8 cellular contexts compared by ENCODE assay signal in the genomic region with DNA sequence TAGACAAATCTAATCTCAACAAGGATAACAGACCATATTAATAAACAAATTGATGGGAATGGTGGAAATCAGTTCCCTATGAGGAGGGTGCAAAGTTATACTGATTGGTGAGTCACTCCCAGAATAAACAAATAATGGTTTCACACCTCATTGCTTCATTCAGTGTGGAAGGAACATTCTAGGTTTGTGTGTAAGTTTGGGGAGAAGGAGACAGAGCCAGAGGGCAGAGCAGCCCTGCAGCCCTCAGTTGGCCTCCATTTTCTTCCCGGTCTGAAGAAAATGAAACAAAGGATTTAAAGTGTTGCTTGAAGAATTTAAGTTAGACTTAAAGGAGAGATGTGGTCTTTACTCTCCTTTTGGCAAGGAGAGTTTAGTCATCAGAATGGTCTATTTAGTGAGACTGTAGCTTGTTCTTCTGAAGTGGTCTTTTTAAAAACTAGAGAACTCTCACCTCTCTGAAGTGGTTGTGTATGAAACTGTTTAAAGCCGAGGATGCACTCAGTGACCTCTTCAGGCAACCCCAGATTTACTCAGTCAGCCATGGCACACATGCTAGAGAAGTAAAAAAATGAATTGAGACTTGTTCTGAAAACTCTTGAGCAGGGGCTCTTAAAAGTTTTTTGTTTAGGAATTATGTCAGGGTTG. TPM values are rescaled to one million over a fixed set of nuclear protein-coding genes. Genes with fewer than 3 reads are reported as not detected.
A peak's percentile ranks its signal among the peaks of the same experiment; 100 is the strongest.
DNase-seq lines count a peak whose midpoint lies in the region; ATAC-seq and TF ChIP-seq lines count a peak whose summit lies in the region.

No MANE protein-coding gene starts in this region.

- intact Hi-C loops in activated B cell treated with CpG ODN at 0.5 μM for 24 hours (cut with micrococcal nuclease): loop anchor here (1.0 to 10.0 kb wide), 4 partner anchors 19 to 187 kb away; no protein-coding TSS in a partner anchor
- intact Hi-C loops in head of caudate nucleus (cut with DNase I): no loop called here

- H3K4me3 Mint-ChIP-seq in activated T-cell treated with anti-CD3 and anti-CD28 coated beads, Interleukin-2, amount 50 U/mL, for 4 hours: no peak overlapping the region
- H3K4me3 Mint-ChIP-seq in activated B cell treated with CpG ODN at 0.5 μM for 24 hours: no peak overlapping the region
- peak overlapping the region in 1 of 2 donors; percentile 61 for H3K4me3 Mint-ChIP-seq in stimulated activated naive CD8-positive, alpha-beta T cell treated with anti-CD3 and anti-CD28 coated beads, Interleukin-15, amount 100 ng/mL, for 72 hours

- H3K36me3 Mint-ChIP-seq in activated T-cell treated with anti-CD3 and anti-CD28 coated beads, Interleukin-2, amount 50 U/mL, for 4 hours (ENCODE audit: insufficient read depth): peaks cover 49% of the 10 kb centered on the region
- H3K36me3 Mint-ChIP-seq in activated B cell treated with CpG ODN at 0.5 μM for 24 hours (ENCODE audit: low read depth): peaks cover 57% of the 10 kb centered on the region

- peaks cover 19% of the 10 kb centered on the region for H3K4me1 Mint-ChIP-seq in activated T-cell treated with anti-CD3 and anti-CD28 coated beads, Interleukin-2, amount 50 U/mL, for 4 hours (ENCODE audit: low read depth)
- H3K4me1 Mint-ChIP-seq in activated B cell treated with CpG ODN at 0.5 μM for 24 hours: peaks cover 20% of the 10 kb centered on the region
- H3K4me1 Mint-ChIP-seq in stimulated activated naive CD8-positive, alpha-beta T cell treated with anti-CD3 and anti-CD28 coated beads, Interleukin-15, amount 100 ng/mL, for 72 hours: peaks cover 60% of the 10 kb centered on the region

- no peaks in the 10 kb centered on the region for H3K27me3 Mint-ChIP-seq in activated T-cell treated with anti-CD3 and anti-CD28 coated beads, Interleukin-2, amount 50 U/mL, for 4 hours (ENCODE audit: low read depth)
- no peaks in the 10 kb centered on the region for H3K27me3 Mint-ChIP-seq in activated B cell treated with CpG ODN at 0.5 μM for 24 hours
- no peaks in the 10 kb centered on the region for H3K27me3 Mint-ChIP-seq in stimulated activated naive CD8-positive, alpha-beta T cell treated with anti-CD3 and anti-CD28 coated beads, Interleukin-15, amount 100 ng/mL, for 72 hours

- TF ChIP-seq CTCF in activated B cell treated with CpG ODN at 0.5 μM for 24 hours (IDR thresholded peaks at IDR 0.05): no peak

- ATAC-seq in activated T-cell treated with anti-CD3 and anti-CD28 coated beads, Interleukin-2, amount 50 U/mL, for 4 hours: peak; percentile 74 to 81
- ATAC-seq in HG02885 (IDR thresholded peaks at IDR 0.05; ENCODE audit: poor library complexity, unreplicated experiment): peak; percentile 72
- peak; percentile 23 for ATAC-seq in activated B cell treated with CpG ODN at 0.5 μM for 24 hours (ENCODE audit: low read depth)
- ATAC-seq in stimulated activated naive CD8-positive, alpha-beta T cell treated with anti-CD3 and anti-CD28 coated beads, Interleukin-15, amount 100 ng/mL, for 72 hours: peak; percentile 88

- H3K27ac Mint-ChIP-seq in activated B cell treated with CpG ODN at 0.5 μM for 24 hours: no peak overlapping the region
- H3K27ac Mint-ChIP-seq in stimulated activated naive CD8-positive, alpha-beta T cell treated with anti-CD3 and anti-CD28 coated beads, Interleukin-15, amount 100 ng/mL, for 72 hours: peak overlapping the region; percentile 62 to 94

- CTCF ChIA-PET in activated B cell treated with CpG ODN at 0.5 μM for 24 hours (lab: Charles Lee): interaction anchor here (0.7 to 1.3 kb wide), 5 partner anchors 17 to 189 kb away, joined by 3 to 5 read pairs (median 3); no protein-coding TSS in a partner anchor

- no peaks in the 10 kb centered on the region for H3K9me3 Mint-ChIP-seq in activated T-cell treated with anti-CD3 and anti-CD28 coated beads, Interleukin-2, amount 50 U/mL, for 4 hours
- no peaks in the 10 kb centered on the region for H3K9me3 Mint-ChIP-seq in activated B cell treated with CpG ODN at 0.5 μM for 24 hours
- H3K9me3 Mint-ChIP-seq in stimulated activated naive CD8-positive, alpha-beta T cell treated with anti-CD3 and anti-CD28 coated beads, Interleukin-15, amount 100 ng/mL, for 72 hours: no peaks in the 10 kb centered on the region

- no peak for DNase-seq in activated T-cell treated with anti-CD3 and anti-CD28 coated beads, Interleukin-2, amount 50 U/mL, for 4 hours
- DNase-seq in activated T-cell treated with anti-CD3 and anti-CD28 coated beads for 4 hours (no peak), activated B cell treated with CpG ODN at 0.5 μM for 24 hours (no peak), nucleus accumbens (lab: John Stamatoyannopoulos, UW) (no peak), germinal center (ENCODE audit: low spot score) (no peak), head of caudate nucleus (no peak)
- DNase-seq in stimulated activated naive CD8-positive, alpha-beta T cell treated with anti-CD3 and anti-CD28 coated beads, Interleukin-15, amount 100 ng/mL, for 72 hours: peak; percentile 57 to 69

- POLR2A ChIA-PET in activated B cell treated with CpG ODN at 0.5 μM for 24 hours (lab: Charles Lee): interaction anchor here (1.0 to 10.6 kb wide), 6 partner anchors 10 to 79 kb away, joined by 3 to 153 read pairs (median 8); a partner anchor contains a TSS

RNA-seq across cellular contexts. Expression of a gene that starts 27.2 kb away (rescaled TPM):
- total RNA-seq in activated T-cell treated with anti-CD3 and anti-CD28 coated beads, Interleukin-2, amount 50 U/mL, for 4 hours: 100 to 1,000 TPM; 168 to 229 (median 228) TPM
- total RNA-seq in activated B cell treated with CpG ODN at 0.5 μM for 24 hours: 301 and 325 TPM in 2 replicates

Comparison
In these comparisons a context has a peak if more than half of its experiments do, and no peak if none do; other contexts are left out.
1. ATAC-seq: peak in every context shown above with its lines; median percentile 88 in stimulated activated naive CD8-positive, alpha-beta T cell treated with anti-CD3 and anti-CD28 coated beads, Interleukin-15, amount 100 ng/mL, for 72 hours; 78 in activated T-cell treated with anti-CD3 and anti-CD28 coated beads, Interleukin-2, amount 50 U/mL, for 4 hours; 72 in HG02885; 23 in activated B cell treated with CpG ODN at 0.5 μM for 24 hours.
2. DNase-seq: peak in stimulated activated naive CD8-positive, alpha-beta T cell treated with anti-CD3 and anti-CD28 coated beads, Interleukin-15, amount 100 ng/mL, for 72 hours (2 of 2); none in activated T-cell treated with anti-CD3 and anti-CD28 coated beads, Interleukin-2, amount 50 U/mL, for 4 hours (single experiment), activated T-cell treated with anti-CD3 and anti-CD28 coated beads for 4 hours (single experiment), activated B cell treated with CpG ODN at 0.5 μM for 24 hours (single experiment), nucleus accumbens (0 of 56), germinal center (single experiment) and head of caudate nucleus (0 of 42).